In genomic region chr15:96011109-96011608, GRCh38 we compare ENCODE assay signal across 21 cellular contexts.
"Had no signal": no experiment of that assay in that cellular context is flagged by ENCODE, and none has a peak within 500 bp of the region (broad histone marks: within the 10 kb centered on the region; RNA-seq: fewer than 3 reads in every experiment).

No MANE protein-coding gene starts in this region.

- H3K36me3 ChIP-seq: MG63 had no signal

- H3K27ac ChIP-seq: HL-60 had no signal

- H3K4me3 ChIP-seq: MG63 had no signal

- H3K9me3 ChIP-seq: MG63 had no signal

- DNase-seq: Karpas-422, KG1, MG63, NCI-H1092, NCI-H1105 treated with DMSO at 0.1 percent for 48 hours, NCI-H1417 treated with DMSO at 0.1 percent for 48 hours, NCI-H146, NCI-H1694 treated with DMSO at 0.1 percent for 48 hours, NCI-H1930, NCI-H2081, NCI-H2107, NCI-H2227 treated with DMSO at 0.1 percent for 48 hours, NCI-H446, NCI-H510A, NCI-H524 treated with DMSO at 0.1 percent for 48 hours, NCI-H69, NCI-H774, Right ventricle myocardium superior, RPMI8226 had no signal

- ATAC-seq: SK-N-SH treated with all-trans-retinoic acid at 6 μM for 48 hours had no signal

- H3K27me3 ChIP-seq: MG63 had no signal
